Comparison of ENCODE assay signal across 29 cellular contexts in the genomic region with DNA sequence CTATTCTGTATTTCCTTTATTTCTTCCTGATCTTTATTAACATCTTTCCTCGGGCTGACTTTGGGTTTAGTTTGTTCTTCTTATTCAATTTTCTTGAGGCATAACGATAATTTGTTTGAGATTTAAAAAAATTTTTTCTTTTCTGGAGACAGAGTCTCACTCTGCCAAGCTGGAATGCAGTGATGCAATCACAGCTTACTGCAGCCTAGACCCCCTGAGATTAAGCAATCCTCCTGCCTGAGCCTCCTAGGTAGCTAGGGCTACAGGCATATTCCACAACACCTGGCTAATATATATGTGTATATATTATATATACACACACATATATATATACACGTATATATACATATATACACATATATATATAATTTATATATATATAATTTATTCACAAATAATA.
"Had no signal": no experiment of that assay in that cellular context is flagged by ENCODE, and none has a peak within 500 bp of the region (broad histone marks: within the 10 kb centered on the region; RNA-seq: fewer than 3 reads in every experiment).

No MANE protein-coding gene starts in this region.

- FAIRE-seq: bronchial epithelial cell had no signal

- H3K36me3 ChIP-seq: ascending aorta, brain microvascular endothelial cell had no signal

- ATAC-seq: activated CD4-positive, alpha-beta T cell treated with anti-CD3 and anti-CD28 coated beads for 36 hours; activated naive CD4-positive, alpha-beta T cell treated with anti-CD3 and anti-CD28 coated beads, Interleukin-2, amount 50 U/mL, for 72 hours; activated T-cell treated with anti-CD3 and anti-CD28 coated beads, Interleukin-2, amount 50 U/mL, for 72 hours; esophagus mucosa; T-helper 17 cell had no signal

- H3K27ac Mint-ChIP-seq: activated CD4-positive, alpha-beta memory T cell treated with anti-CD3 and anti-CD28 coated beads for 36 hours; activated CD4-positive, alpha-beta T cell treated with anti-CD3 and anti-CD28 coated beads for 36 hours; activated CD4-positive, alpha-beta T cell treated with anti-CD3 and anti-CD28 coated beads, Interleukin-2, amount 10 ng/mL, durations not matched to agents 24 days and 14 days; activated naive CD4-positive, alpha-beta T cell treated with anti-CD3 and anti-CD28 coated beads, Interleukin-2, amount 10 ng/mL, durations not matched to agents 7 days and 5 days; activated naive CD4-positive, alpha-beta T cell treated with anti-CD3 and anti-CD28 coated beads, Interleukin-2, amount 50 U/mL, for 72 hours; activated naive CD8-positive, alpha-beta T cell treated with anti-CD3 and anti-CD28 coated beads, Interleukin-2, amount 10 ng/mL, durations not matched to agents 7 days and 5 days; activated T-cell treated with anti-CD3 and anti-CD28 coated beads, Interleukin-2, amount 50 U/mL, for 24 hours; activated T-cell treated with anti-CD3 and anti-CD28 coated beads, Interleukin-2, amount 50 U/mL, for 72 hours; dendritic cell treated with granulocyte-macrophage colony-stimulating factor and Interleukin-4, amounts not matched to agents 40 ng/mL and 50 ng/mL, for 4 days; endodermal cell; T-helper 17 cell; T-helper 2 cell treated with Interferon-gamma antibody and Interleukin-4, amounts not matched to agents 5 μg/mL and 100 μg/mL, for 36 hours had no signal

- H3K27me3 Mint-ChIP-seq: activated CD4-positive, alpha-beta memory T cell treated with anti-CD3 and anti-CD28 coated beads for 36 hours; activated CD4-positive, alpha-beta T cell treated with anti-CD3 and anti-CD28 coated beads for 36 hours; activated CD4-positive, alpha-beta T cell treated with anti-CD3 and anti-CD28 coated beads, Interleukin-2, amount 10 ng/mL, durations not matched to agents 24 days and 14 days; activated naive CD4-positive, alpha-beta T cell treated with anti-CD3 and anti-CD28 coated beads, Interleukin-2, amount 10 ng/mL, durations not matched to agents 7 days and 5 days; activated naive CD8-positive, alpha-beta T cell treated with anti-CD3 and anti-CD28 coated beads, Interleukin-2, amount 10 ng/mL, durations not matched to agents 7 days and 5 days; activated T-cell treated with anti-CD3 and anti-CD28 coated beads, Interleukin-2, amount 50 U/mL, for 24 hours; central memory CD8-positive, alpha-beta T cell; dendritic cell treated with granulocyte-macrophage colony-stimulating factor and Interleukin-4, amounts not matched to agents 40 ng/mL and 50 ng/mL, for 4 days; T-helper 17 cell had no signal

- H3K27me3 ChIP-seq: ascending aorta, brain microvascular endothelial cell, dorsolateral prefrontal cortex had no signal

- H3K36me3 Mint-ChIP-seq: activated CD4-positive, alpha-beta memory T cell treated with anti-CD3 and anti-CD28 coated beads for 36 hours; activated naive CD4-positive, alpha-beta T cell treated with anti-CD3 and anti-CD28 coated beads, Interleukin-2, amount 10 ng/mL, durations not matched to agents 7 days and 5 days; activated naive CD4-positive, alpha-beta T cell treated with anti-CD3 and anti-CD28 coated beads, Interleukin-2, amount 50 U/mL, for 72 hours; activated naive CD8-positive, alpha-beta T cell treated with anti-CD3 and anti-CD28 coated beads, Interleukin-2, amount 10 ng/mL, durations not matched to agents 7 days and 5 days had no signal

- H3K4me1 Mint-ChIP-seq: activated CD4-positive, alpha-beta T cell treated with anti-CD3 and anti-CD28 coated beads for 36 hours; activated CD4-positive, alpha-beta T cell treated with anti-CD3 and anti-CD28 coated beads, Interleukin-2, amount 10 ng/mL, durations not matched to agents 24 days and 14 days; activated naive CD4-positive, alpha-beta T cell treated with anti-CD3 and anti-CD28 coated beads, Interleukin-2, amount 10 ng/mL, durations not matched to agents 7 days and 5 days; activated naive CD8-positive, alpha-beta T cell treated with anti-CD3 and anti-CD28 coated beads, Interleukin-2, amount 10 ng/mL, durations not matched to agents 7 days and 5 days; central memory CD8-positive, alpha-beta T cell; endodermal cell; T-helper 17 cell had no signal

- DNase-seq: activated CD4-positive, alpha-beta memory T cell treated with anti-CD3 and anti-CD28 coated beads for 36 hours; activated CD4-positive, alpha-beta T cell treated with anti-CD3 and anti-CD28 coated beads for 36 hours; activated CD4-positive, alpha-beta T cell treated with anti-CD3 and anti-CD28 coated beads, Interleukin-2, amount 10 ng/mL, durations not matched to agents 24 days and 14 days; activated CD4-positive, CD25-positive, alpha-beta regulatory T cell; activated CD4-positive, CD25-positive, alpha-beta regulatory T cell treated with anti-CD3 and anti-CD28 coated beads, Interleukin-2, amount 50 U/mL, for 72 hours; activated CD8-positive, alpha-beta memory T cell treated with anti-CD3 and anti-CD28 coated beads, Interleukin-2, amount 50 U/mL, for 48 hours; activated gamma-delta T cell; activated naive CD4-positive, alpha-beta T cell; activated naive CD4-positive, alpha-beta T cell treated with anti-CD3 and anti-CD28 coated beads, Interleukin-2, amount 10 ng/mL, durations not matched to agents 7 days and 5 days; activated naive CD8-positive, alpha-beta T cell treated with anti-CD3 and anti-CD28 coated beads, Interleukin-2, amount 10 ng/mL, durations not matched to agents 7 days and 5 days; activated T-cell treated with anti-CD3 and anti-CD28 coated beads for 4 hours; activated T-cell treated with anti-CD3 and anti-CD28 coated beads, Interleukin-2, amount 50 U/mL, for 24 hours; activated T-cell treated with anti-CD3 and anti-CD28 coated beads, Interleukin-2, amount 50 U/mL, for 72 hours; brain microvascular endothelial cell; dorsolateral prefrontal cortex; effector memory CD4-positive, alpha-beta T cell; endodermal cell; foreskin fibroblast; head of caudate nucleus; T-helper 17 cell; T1000 had no signal

- H3K27ac ChIP-seq: ascending aorta, brain microvascular endothelial cell, coronary artery, dorsolateral prefrontal cortex had no signal

- H3K9me3 Mint-ChIP-seq: activated CD4-positive, alpha-beta T cell treated with anti-CD3 and anti-CD28 coated beads, Interleukin-2, amount 10 ng/mL, durations not matched to agents 24 days and 14 days; activated naive CD4-positive, alpha-beta T cell treated with anti-CD3 and anti-CD28 coated beads, Interleukin-2, amount 10 ng/mL, durations not matched to agents 7 days and 5 days; endodermal cell had no signal

- H3K4me1 ChIP-seq: ascending aorta had no signal

- H3K4me3 ChIP-seq: ascending aorta, coronary artery, dorsolateral prefrontal cortex had no signal

- H3K9me3 ChIP-seq: ascending aorta had no signal

- H3K4me3 Mint-ChIP-seq: activated CD4-positive, alpha-beta memory T cell treated with anti-CD3 and anti-CD28 coated beads for 36 hours; activated CD4-positive, alpha-beta T cell treated with anti-CD3 and anti-CD28 coated beads for 36 hours; activated CD4-positive, alpha-beta T cell treated with anti-CD3 and anti-CD28 coated beads, Interleukin-2, amount 10 ng/mL, durations not matched to agents 24 days and 14 days; activated naive CD4-positive, alpha-beta T cell treated with anti-CD3 and anti-CD28 coated beads, Interleukin-2, amount 10 ng/mL, durations not matched to agents 7 days and 5 days; activated naive CD8-positive, alpha-beta T cell treated with anti-CD3 and anti-CD28 coated beads, Interleukin-2, amount 10 ng/mL, durations not matched to agents 7 days and 5 days; activated T-cell treated with anti-CD3 and anti-CD28 coated beads, Interleukin-2, amount 50 U/mL, for 24 hours; activated T-cell treated with anti-CD3 and anti-CD28 coated beads, Interleukin-2, amount 50 U/mL, for 72 hours; central memory CD8-positive, alpha-beta T cell; dendritic cell treated with granulocyte-macrophage colony-stimulating factor and Interleukin-4, amounts not matched to agents 40 ng/mL and 50 ng/mL, for 4 days; endodermal cell; T-helper 17 cell; T-helper 2 cell treated with Interferon-gamma antibody and Interleukin-4, amounts not matched to agents 5 μg/mL and 100 μg/mL, for 36 hours had no signal
